ENCODE assay signal across 10 cellular contexts in the genomic region with DNA sequence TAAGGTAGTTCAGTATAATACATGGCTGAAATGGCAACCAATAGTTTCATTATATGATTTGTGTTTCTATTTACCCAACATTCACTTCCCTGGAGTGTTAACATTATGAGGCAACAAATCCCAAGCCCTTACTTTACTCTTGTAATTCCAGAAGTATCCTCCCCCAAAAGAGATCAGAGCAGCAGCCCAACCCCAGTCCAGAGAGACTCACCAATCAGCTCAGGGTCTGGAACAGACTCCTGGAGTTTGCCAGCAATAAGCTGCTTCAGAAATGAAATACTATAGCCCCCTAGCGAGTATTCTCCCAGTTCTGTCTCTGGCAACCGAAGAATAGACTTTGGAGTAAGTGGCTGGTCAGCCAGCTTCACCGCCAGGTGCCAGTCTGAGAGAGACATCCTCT.
"Had no signal": no experiment of that assay in that cellular context is flagged by ENCODE, and none has a peak within 500 bp of the region (broad histone marks: within the 10 kb centered on the region; RNA-seq: fewer than 3 reads in every experiment).

No MANE protein-coding gene starts in this region.

- ATAC-seq: heart right ventricle, left ventricle myocardium superior, right cardiac atrium had no signal

- H3K27me3 Mint-ChIP-seq: activated CD4-positive, alpha-beta T cell treated with anti-CD3 and anti-CD28 coated beads, Interleukin-2, amount 10 ng/mL, durations not matched to agents 24 days and 14 days; progenitor cell of endocrine pancreas had no signal

- H3K9me3 ChIP-seq: heart right ventricle, thyroid gland, vagina had no signal

- H3K27ac Mint-ChIP-seq: activated CD4-positive, alpha-beta T cell treated with anti-CD3 and anti-CD28 coated beads, Interleukin-2, amount 10 ng/mL, durations not matched to agents 24 days and 14 days; progenitor cell of endocrine pancreas had no signal

- DNase-seq: activated CD4-positive, alpha-beta T cell treated with anti-CD3 and anti-CD28 coated beads, Interleukin-2, amount 10 ng/mL, durations not matched to agents 24 days and 14 days; activated naive CD4-positive, alpha-beta T cell treated with anti-CD3 and anti-CD28 coated beads, Interleukin-2, amount 50 U/mL, for 16 hours; heart right ventricle; left ventricle myocardium superior; right cardiac atrium; T1000; thyroid gland had no signal

- H3K27me3 ChIP-seq: heart right ventricle, thyroid gland, vagina had no signal

- H3K4me2 ChIP-seq: smooth muscle cell had no signal

- H3K27ac ChIP-seq: heart right ventricle, thyroid gland, vagina had no signal

- H3K4me3 Mint-ChIP-seq: activated CD4-positive, alpha-beta T cell treated with anti-CD3 and anti-CD28 coated beads, Interleukin-2, amount 10 ng/mL, durations not matched to agents 24 days and 14 days had no signal

- H3K4me3 ChIP-seq: heart right ventricle, smooth muscle cell, thyroid gland, vagina had no signal
